Comparison of ENCODE assay signal across 1 cellular context in the genomic region with DNA sequence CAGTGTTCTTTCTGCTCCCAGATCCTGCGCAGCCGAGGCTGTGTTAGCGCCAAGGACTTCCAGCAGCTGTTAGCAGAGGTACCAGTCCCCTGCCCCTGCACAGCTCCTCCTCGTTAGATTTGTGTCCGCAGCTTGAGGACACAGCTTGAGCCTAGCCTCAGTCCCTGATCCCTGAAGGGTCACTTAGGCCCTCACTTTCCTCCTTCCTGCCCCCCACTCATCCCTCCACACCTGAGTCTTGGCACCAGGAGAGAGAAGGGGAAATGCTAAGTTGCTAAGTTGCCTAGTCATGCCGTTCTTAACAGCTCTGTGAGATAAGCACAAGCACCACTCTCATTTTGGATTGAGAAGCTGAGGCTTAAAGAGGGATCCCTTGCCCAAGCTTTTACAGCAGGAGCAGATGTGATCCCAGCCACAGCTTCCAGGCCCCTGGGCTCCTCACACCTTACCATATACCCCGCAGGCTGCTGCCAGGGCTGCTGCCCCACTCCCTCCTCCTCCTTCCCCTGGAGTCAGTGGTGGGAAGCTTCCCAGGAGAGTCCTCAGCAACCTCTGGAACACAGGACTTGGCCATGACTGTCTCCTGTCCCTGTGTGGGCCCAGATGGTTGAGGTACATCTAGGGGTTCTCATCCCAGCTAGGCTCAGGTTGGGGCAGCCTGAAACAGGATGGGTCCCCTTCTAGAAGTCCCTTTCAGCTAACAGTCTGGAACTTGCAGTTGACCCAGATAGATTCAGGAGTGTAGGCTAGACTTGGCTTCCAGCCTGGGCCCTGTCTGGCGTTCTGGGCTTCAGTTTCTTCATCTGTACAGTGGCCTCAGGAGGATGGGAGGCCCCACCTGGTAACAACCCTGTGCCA.
TF ChIP-seq lines count a peak whose summit lies in the region.

No MANE protein-coding gene starts in this region.

TF ChIP-seq in K562, 482 proteins besides CTCF, POLR2A, EP300 and RAD21 (continued from another document and continues in another):
- TF ChIP-seq, protein P1, sequence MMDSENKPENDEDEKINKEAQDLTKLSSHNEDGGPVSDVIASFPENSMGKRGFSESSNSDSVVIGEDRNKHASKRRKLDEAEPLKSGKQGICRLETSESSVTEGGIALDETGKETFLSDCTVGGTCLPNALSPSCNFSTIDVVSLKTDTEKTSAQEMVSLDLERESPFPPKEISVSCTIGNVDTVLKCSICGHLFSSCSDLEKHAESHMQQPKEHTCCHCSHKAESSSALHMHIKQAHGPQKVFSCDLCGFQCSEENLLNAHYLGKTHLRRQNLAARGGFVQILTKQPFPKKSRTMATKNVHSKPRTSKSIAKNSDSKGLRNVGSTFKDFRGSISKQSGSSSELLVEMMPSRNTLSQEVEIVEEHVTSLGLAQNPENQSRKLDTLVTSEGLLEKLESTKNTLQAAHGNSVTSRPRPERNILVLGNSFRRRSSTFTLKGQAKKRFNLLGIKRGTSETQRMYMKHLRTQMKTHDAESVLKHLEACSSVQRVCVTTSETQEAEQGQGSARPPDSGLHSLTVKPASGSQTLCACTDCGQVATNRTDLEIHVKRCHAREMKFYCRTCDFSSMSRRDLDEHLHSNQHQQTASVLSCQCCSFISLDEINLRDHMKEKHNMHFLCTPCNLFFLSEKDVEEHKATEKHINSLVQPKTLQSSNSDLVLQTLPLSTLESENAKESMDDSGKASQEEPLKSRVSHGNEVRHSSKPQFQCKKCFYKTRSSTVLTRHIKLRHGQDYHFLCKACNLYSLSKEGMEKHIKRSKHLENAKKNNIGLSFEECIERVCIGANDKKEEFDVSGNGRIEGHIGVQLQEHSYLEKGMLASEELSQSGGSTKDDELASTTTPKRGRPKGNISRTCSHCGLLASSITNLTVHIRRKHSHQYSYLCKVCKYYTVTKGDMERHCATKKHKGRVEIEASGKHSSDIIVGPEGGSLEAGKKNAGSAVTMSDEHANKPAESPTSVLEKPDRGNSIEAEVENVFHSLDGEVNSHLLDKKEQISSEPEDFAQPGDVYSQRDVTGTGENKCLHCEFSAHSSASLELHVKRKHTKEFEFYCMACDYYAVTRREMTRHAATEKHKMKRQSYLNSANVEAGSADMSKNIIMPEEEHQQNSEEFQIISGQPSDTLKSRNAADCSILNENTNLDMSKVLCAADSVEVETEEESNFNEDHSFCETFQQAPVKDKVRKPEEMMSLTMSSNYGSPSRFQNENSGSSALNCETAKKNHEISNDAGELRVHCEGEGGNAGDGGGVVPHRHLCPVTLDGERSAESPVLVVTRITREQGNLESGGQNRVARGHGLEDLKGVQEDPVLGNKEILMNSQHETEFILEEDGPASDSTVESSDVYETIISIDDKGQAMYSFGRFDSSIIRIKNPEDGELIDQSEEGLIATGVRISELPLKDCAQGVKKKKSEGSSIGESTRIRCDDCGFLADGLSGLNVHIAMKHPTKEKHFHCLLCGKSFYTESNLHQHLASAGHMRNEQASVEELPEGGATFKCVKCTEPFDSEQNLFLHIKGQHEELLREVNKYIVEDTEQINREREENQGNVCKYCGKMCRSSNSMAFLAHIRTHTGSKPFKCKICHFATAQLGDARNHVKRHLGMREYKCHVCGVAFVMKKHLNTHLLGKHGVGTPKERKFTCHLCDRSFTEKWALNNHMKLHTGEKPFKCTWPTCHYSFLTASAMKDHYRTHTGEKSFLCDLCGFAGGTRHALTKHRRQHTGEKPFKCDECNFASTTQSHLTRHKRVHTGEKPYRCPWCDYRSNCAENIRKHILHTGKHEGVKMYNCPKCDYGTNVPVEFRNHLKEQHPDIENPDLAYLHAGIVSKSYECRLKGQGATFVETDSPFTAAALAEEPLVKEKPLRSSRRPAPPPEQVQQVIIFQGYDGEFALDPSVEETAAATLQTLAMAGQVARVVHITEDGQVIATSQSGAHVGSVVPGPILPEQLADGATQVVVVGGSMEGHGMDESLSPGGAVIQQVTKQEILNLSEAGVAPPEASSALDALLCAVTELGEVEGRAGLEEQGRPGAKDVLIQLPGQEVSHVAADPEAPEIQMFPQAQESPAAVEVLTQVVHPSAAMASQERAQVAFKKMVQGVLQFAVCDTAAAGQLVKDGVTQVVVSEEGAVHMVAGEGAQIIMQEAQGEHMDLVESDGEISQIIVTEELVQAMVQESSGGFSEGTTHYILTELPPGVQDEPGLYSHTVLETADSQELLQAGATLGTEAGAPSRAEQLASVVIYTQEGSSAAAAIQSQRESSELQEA (IDR thresholded peaks at IDR 0.05; ENCODE audit: low read depth): no peak
- TF ChIP-seq ZKSCAN3 (CRISPR knock-in tag; IDR thresholded peaks at IDR 0.05) (no peak), BHLHE40 (IDR thresholded peaks at IDR 0.05; ENCODE audit: low read length) (no peak; the same call in 1 of the 2 replicates), PTBP1 (IDR thresholded peaks at IDR 0.05; ENCODE audit: low read depth, low read length) (no peak), TARDBP (IDR thresholded peaks at IDR 0.05) (no peak), ZNF780A (CRISPR knock-in tag; IDR thresholded peaks at IDR 0.05) (no peak), YBX1 (IDR thresholded peaks at IDR 0.05) (no peak), ZNF583 (CRISPR knock-in tag; IDR thresholded peaks at IDR 0.05) (no peak), TEAD4 (IDR thresholded peaks at IDR 0.05; ENCODE audit: low read length) (no peak; the same call in 1 of the 2 replicates), TEAD4 (CRISPR knock-in tag; IDR thresholded peaks at IDR 0.05; ENCODE audit: borderline replicate concordance) (no peak), POLR2H (tag; IDR thresholded peaks at IDR 0.05; ENCODE audit: low read depth) (0 out of 2 replicates have a peak, but pooled peaks have one; percentile 7), NR3C1 (CRISPR knock-in tag; IDR thresholded peaks at IDR 0.05) (no peak), NFATC3 (IDR thresholded peaks at IDR 0.05) (no peak), SAFB (IDR thresholded peaks at IDR 0.05; ENCODE audit: borderline replicate concordance, low read depth, low read length) (no peak), CHCHD3 (CRISPR knock-in tag; IDR thresholded peaks at IDR 0.05) (no peak), NR2F6 (CRISPR knock-in tag; IDR thresholded peaks at IDR 0.05) (no peak)
- TF ChIP-seq, protein P2, sequence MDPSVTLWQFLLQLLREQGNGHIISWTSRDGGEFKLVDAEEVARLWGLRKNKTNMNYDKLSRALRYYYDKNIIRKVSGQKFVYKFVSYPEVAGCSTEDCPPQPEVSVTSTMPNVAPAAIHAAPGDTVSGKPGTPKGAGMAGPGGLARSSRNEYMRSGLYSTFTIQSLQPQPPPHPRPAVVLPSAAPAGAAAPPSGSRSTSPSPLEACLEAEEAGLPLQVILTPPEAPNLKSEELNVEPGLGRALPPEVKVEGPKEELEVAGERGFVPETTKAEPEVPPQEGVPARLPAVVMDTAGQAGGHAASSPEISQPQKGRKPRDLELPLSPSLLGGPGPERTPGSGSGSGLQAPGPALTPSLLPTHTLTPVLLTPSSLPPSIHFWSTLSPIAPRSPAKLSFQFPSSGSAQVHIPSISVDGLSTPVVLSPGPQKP (CRISPR knock-in tag; IDR thresholded peaks at IDR 0.05): no peak
- TF ChIP-seq, protein P3, sequence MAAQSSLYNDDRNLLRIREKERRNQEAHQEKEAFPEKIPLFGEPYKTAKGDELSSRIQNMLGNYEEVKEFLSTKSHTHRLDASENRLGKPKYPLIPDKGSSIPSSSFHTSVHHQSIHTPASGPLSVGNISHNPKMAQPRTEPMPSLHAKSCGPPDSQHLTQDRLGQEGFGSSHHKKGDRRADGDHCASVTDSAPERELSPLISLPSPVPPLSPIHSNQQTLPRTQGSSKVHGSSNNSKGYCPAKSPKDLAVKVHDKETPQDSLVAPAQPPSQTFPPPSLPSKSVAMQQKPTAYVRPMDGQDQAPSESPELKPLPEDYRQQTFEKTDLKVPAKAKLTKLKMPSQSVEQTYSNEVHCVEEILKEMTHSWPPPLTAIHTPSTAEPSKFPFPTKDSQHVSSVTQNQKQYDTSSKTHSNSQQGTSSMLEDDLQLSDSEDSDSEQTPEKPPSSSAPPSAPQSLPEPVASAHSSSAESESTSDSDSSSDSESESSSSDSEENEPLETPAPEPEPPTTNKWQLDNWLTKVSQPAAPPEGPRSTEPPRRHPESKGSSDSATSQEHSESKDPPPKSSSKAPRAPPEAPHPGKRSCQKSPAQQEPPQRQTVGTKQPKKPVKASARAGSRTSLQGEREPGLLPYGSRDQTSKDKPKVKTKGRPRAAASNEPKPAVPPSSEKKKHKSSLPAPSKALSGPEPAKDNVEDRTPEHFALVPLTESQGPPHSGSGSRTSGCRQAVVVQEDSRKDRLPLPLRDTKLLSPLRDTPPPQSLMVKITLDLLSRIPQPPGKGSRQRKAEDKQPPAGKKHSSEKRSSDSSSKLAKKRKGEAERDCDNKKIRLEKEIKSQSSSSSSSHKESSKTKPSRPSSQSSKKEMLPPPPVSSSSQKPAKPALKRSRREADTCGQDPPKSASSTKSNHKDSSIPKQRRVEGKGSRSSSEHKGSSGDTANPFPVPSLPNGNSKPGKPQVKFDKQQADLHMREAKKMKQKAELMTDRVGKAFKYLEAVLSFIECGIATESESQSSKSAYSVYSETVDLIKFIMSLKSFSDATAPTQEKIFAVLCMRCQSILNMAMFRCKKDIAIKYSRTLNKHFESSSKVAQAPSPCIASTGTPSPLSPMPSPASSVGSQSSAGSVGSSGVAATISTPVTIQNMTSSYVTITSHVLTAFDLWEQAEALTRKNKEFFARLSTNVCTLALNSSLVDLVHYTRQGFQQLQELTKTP (IDR thresholded peaks at IDR 0.05; ENCODE audit: low read depth in 1 of 2, partially characterized antibody in 2 of 2): peak in 1 of 2 experiments; percentile 35
- TF ChIP-seq, protein P4, sequence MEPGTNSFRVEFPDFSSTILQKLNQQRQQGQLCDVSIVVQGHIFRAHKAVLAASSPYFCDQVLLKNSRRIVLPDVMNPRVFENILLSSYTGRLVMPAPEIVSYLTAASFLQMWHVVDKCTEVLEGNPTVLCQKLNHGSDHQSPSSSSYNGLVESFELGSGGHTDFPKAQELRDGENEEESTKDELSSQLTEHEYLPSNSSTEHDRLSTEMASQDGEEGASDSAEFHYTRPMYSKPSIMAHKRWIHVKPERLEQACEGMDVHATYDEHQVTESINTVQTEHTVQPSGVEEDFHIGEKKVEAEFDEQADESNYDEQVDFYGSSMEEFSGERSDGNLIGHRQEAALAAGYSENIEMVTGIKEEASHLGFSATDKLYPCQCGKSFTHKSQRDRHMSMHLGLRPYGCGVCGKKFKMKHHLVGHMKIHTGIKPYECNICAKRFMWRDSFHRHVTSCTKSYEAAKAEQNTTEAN (CRISPR knock-in tag; IDR thresholded peaks at IDR 0.05): 0 out of 2 replicates have a peak, but pooled peaks have one; percentile 3
- TF ChIP-seq, protein P5, sequence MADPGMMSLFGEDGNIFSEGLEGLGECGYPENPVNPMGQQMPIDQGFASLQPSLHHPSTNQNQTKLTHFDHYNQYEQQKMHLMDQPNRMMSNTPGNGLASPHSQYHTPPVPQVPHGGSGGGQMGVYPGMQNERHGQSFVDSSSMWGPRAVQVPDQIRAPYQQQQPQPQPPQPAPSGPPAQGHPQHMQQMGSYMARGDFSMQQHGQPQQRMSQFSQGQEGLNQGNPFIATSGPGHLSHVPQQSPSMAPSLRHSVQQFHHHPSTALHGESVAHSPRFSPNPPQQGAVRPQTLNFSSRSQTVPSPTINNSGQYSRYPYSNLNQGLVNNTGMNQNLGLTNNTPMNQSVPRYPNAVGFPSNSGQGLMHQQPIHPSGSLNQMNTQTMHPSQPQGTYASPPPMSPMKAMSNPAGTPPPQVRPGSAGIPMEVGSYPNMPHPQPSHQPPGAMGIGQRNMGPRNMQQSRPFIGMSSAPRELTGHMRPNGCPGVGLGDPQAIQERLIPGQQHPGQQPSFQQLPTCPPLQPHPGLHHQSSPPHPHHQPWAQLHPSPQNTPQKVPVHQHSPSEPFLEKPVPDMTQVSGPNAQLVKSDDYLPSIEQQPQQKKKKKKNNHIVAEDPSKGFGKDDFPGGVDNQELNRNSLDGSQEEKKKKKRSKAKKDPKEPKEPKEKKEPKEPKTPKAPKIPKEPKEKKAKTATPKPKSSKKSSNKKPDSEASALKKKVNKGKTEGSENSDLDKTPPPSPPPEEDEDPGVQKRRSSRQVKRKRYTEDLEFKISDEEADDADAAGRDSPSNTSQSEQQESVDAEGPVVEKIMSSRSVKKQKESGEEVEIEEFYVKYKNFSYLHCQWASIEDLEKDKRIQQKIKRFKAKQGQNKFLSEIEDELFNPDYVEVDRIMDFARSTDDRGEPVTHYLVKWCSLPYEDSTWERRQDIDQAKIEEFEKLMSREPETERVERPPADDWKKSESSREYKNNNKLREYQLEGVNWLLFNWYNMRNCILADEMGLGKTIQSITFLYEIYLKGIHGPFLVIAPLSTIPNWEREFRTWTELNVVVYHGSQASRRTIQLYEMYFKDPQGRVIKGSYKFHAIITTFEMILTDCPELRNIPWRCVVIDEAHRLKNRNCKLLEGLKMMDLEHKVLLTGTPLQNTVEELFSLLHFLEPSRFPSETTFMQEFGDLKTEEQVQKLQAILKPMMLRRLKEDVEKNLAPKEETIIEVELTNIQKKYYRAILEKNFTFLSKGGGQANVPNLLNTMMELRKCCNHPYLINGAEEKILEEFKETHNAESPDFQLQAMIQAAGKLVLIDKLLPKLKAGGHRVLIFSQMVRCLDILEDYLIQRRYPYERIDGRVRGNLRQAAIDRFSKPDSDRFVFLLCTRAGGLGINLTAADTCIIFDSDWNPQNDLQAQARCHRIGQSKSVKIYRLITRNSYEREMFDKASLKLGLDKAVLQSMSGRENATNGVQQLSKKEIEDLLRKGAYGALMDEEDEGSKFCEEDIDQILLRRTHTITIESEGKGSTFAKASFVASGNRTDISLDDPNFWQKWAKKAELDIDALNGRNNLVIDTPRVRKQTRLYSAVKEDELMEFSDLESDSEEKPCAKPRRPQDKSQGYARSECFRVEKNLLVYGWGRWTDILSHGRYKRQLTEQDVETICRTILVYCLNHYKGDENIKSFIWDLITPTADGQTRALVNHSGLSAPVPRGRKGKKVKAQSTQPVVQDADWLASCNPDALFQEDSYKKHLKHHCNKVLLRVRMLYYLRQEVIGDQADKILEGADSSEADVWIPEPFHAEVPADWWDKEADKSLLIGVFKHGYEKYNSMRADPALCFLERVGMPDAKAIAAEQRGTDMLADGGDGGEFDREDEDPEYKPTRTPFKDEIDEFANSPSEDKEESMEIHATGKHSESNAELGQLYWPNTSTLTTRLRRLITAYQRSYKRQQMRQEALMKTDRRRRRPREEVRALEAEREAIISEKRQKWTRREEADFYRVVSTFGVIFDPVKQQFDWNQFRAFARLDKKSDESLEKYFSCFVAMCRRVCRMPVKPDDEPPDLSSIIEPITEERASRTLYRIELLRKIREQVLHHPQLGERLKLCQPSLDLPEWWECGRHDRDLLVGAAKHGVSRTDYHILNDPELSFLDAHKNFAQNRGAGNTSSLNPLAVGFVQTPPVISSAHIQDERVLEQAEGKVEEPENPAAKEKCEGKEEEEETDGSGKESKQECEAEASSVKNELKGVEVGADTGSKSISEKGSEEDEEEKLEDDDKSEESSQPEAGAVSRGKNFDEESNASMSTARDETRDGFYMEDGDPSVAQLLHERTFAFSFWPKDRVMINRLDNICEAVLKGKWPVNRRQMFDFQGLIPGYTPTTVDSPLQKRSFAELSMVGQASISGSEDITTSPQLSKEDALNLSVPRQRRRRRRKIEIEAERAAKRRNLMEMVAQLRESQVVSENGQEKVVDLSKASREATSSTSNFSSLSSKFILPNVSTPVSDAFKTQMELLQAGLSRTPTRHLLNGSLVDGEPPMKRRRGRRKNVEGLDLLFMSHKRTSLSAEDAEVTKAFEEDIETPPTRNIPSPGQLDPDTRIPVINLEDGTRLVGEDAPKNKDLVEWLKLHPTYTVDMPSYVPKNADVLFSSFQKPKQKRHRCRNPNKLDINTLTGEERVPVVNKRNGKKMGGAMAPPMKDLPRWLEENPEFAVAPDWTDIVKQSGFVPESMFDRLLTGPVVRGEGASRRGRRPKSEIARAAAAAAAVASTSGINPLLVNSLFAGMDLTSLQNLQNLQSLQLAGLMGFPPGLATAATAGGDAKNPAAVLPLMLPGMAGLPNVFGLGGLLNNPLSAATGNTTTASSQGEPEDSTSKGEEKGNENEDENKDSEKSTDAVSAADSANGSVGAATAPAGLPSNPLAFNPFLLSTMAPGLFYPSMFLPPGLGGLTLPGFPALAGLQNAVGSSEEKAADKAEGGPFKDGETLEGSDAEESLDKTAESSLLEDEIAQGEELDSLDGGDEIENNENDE (IDR thresholded peaks at IDR 0.05; ENCODE audit: low read depth, low read length): no peak
